ENCODE assay signal across 1 cellular context in genomic region chr17:8375738-8376259, GRCh38.
TF ChIP-seq lines count a peak whose summit lies in the region.

No MANE protein-coding gene starts in this region.

TF ChIP-seq in HCT116, 20 proteins besides CTCF, POLR2A, EP300 and RAD21 (continued from another document):
- TF ChIP-seq ELF1 (IDR thresholded peaks at IDR 0.05; ENCODE audit: borderline replicate concordance, low read depth) (no peak), YY1 (IDR thresholded peaks at IDR 0.05; ENCODE audit: extremely low read depth, insufficient replicate concordance, low read depth, low read length) (no peak), TCF7L2 (IDR thresholded peaks at IDR 0.05; ENCODE audit: borderline replicate concordance, extremely low read depth, insufficient read depth, insufficient read length) (no peak), EGR1 (IDR thresholded peaks at IDR 0.05; ENCODE audit: low read depth) (no peak), SRF (IDR thresholded peaks at IDR 0.05; ENCODE audit: low read depth) (no peak), ZFX (IDR thresholded peaks at IDR 0.05) (no peak), SIN3A (IDR thresholded peaks at IDR 0.05; ENCODE audit: low read depth) (no peak), CEBPB (IDR thresholded peaks at IDR 0.05; ENCODE audit: low read depth) (no peak), REST (IDR thresholded peaks at IDR 0.05; ENCODE audit: low read depth) (no peak), FOSL1 (IDR thresholded peaks at IDR 0.05; ENCODE audit: low read depth) (no peak)
